In genomic region chr6:158552796-158553138, GRCh38 we compare ENCODE assay signal across 2 cellular contexts.
TF ChIP-seq lines count a peak whose summit lies in the region.

No MANE protein-coding gene starts in this region.

TF ChIP-seq in HEK293, 187 proteins besides CTCF, POLR2A, EP300 and RAD21:
- TF ChIP-seq PRDM4 (tag by site-specific recombination; IDR thresholded peaks at IDR 0.05): peak; percentile 86
- TF ChIP-seq ZNF280C (tag by site-specific recombination; IDR thresholded peaks at IDR 0.05): no peak
- TF ChIP-seq ZNF585B (tag by site-specific recombination; IDR thresholded peaks at IDR 0.05): no peak
- TF ChIP-seq ZNF48 (tag by site-specific recombination; IDR thresholded peaks at IDR 0.05): no peak
- TF ChIP-seq ZNF146 (tag by site-specific recombination; IDR thresholded peaks at IDR 0.05): no peak
- peak; percentile 86 for TF ChIP-seq ZNF121 (tag by site-specific recombination; IDR thresholded peaks at IDR 0.05)
- TF ChIP-seq ZEB2 (tag by site-specific recombination; IDR thresholded peaks at IDR 0.05): no peak
- no peak for TF ChIP-seq OVOL3 (tag by site-specific recombination; IDR thresholded peaks at IDR 0.05)
- no peak for TF ChIP-seq ZNF76 (tag by site-specific recombination; IDR thresholded peaks at IDR 0.05; ENCODE audit: borderline replicate concordance, low read depth)
- no peak for TF ChIP-seq ZFP3 (tag by site-specific recombination; IDR thresholded peaks at IDR 0.05; ENCODE audit: low read depth)
- no peak for TF ChIP-seq KLF16 (tag by site-specific recombination; IDR thresholded peaks at IDR 0.05)
- TF ChIP-seq ZNF335 (tag by site-specific recombination; conservative IDR thresholded peaks at IDR 0.05): no peak
- no peak for TF ChIP-seq ZNF311 (tag by site-specific recombination; IDR thresholded peaks at IDR 0.05; ENCODE audit: borderline replicate concordance)
- no peak for TF ChIP-seq GLI2 (tag by site-specific recombination; IDR thresholded peaks at IDR 0.05; ENCODE audit: borderline replicate concordance, low read depth)
- TF ChIP-seq KLF9 (tag by site-specific recombination; IDR thresholded peaks at IDR 0.05; ENCODE audit: low read depth): no peak
- TF ChIP-seq ZNF133 (tag by site-specific recombination; IDR thresholded peaks at IDR 0.05): no peak
- TF ChIP-seq TRIM28 (IDR thresholded peaks at IDR 0.05; ENCODE audit: borderline replicate concordance, low read length): 0 out of 2 replicates have a peak, but pooled peaks have one; percentile 3
- TF ChIP-seq KLF17 (tag by site-specific recombination; IDR thresholded peaks at IDR 0.05): no peak
- TF ChIP-seq MEIS1 (CRISPR knock-in tag; IDR thresholded peaks at IDR 0.05; ENCODE audit: borderline replicate concordance): no peak
- TF ChIP-seq ZNF580 (tag by site-specific recombination; IDR thresholded peaks at IDR 0.05): no peak
- TF ChIP-seq ZNF2 (tag by site-specific recombination; IDR thresholded peaks at IDR 0.05): no peak
- TF ChIP-seq ZNF280D (tag by site-specific recombination; IDR thresholded peaks at IDR 0.05): no peak
- peak; percentile 51; the same call in 1 of the 2 replicates for TF ChIP-seq PRDM1 (tag by site-specific recombination; IDR thresholded peaks at IDR 0.05)
- TF ChIP-seq ZNF416 (tag by site-specific recombination; IDR thresholded peaks at IDR 0.05): no peak

TF ChIP-seq in K562, 482 proteins besides CTCF, POLR2A, EP300 and RAD21 (continued from another document):
- peak; percentile 41; the same call in 1 of the 2 replicates for TF ChIP-seq STAT6 (CRISPR knock-in tag; IDR thresholded peaks at IDR 0.05)
- TF ChIP-seq NFATC3 (IDR thresholded peaks at IDR 0.05): 0 out of 2 replicates have a peak, but pooled peaks have one; percentile 29
- no peak for TF ChIP-seq GABPA (tag; conservative IDR thresholded peaks at IDR 0.05; ENCODE audit: low read depth)
- TF ChIP-seq JUND (IDR thresholded peaks at IDR 0.05; ENCODE audit: borderline replicate concordance, low read depth, low read length): no peak
- 0 out of 3 replicates have a peak, but pooled peaks have one; percentile 8 for TF ChIP-seq JUND (tag; IDR thresholded peaks at IDR 0.05; ENCODE audit: borderline replicate concordance, low read depth, low read length)
- TF ChIP-seq MAZ (CRISPR knock-in tag; conservative IDR thresholded peaks at IDR 0.05 in 1 of 2, IDR thresholded peaks at IDR 0.05 in 1 of 2): 0 out of 4 replicates have a peak, but pooled peaks of 1 of the 2 experiments have one; percentile 24
- peak; percentile 19 for TF ChIP-seq RBBP5 (IDR thresholded peaks at IDR 0.05; ENCODE audit: borderline replicate concordance, insufficient read depth, low read length, poor library complexity, severe bottlenecking)
- no peak for TF ChIP-seq E2F6 (IDR thresholded peaks at IDR 0.05; ENCODE audit: borderline replicate concordance in 1 of 2, extremely low read depth in 1 of 2, insufficient read depth in 1 of 2, insufficient read length in 1 of 2, low read depth in 1 of 2, low read length in 1 of 2, poor library complexity in 1 of 2, severe bottlenecking in 1 of 2)
